27 cellular contexts compared by ENCODE assay signal in genomic region chr16:77208382-77208781, GRCh38. TPM values are rescaled to one million over a fixed set of nuclear protein-coding genes. Genes with fewer than 3 reads are reported as not detected.
"Had no signal": no experiment of that assay in that cellular context is flagged by ENCODE, and none has a peak within 500 bp of the region (broad histone marks: within the 10 kb centered on the region; RNA-seq: fewer than 3 reads in every experiment).

No MANE protein-coding gene starts in this region.

- FAIRE-seq: endometrium, islet of Langerhans, keratinocyte had no signal

- H3K27ac Mint-ChIP-seq: dendritic cell treated with granulocyte-macrophage colony-stimulating factor and Interleukin-4, amounts not matched to agents 40 ng/mL and 50 ng/mL, for 4 days; effector memory CD8-positive, alpha-beta T cell; endodermal cell; mesothelial cell of epicardium; naive B cell had no signal

- H3K27me3 Mint-ChIP-seq: effector memory CD8-positive, alpha-beta T cell; naive B cell had no signal

- H3K4me3 Mint-ChIP-seq: dendritic cell treated with granulocyte-macrophage colony-stimulating factor and Interleukin-4, amounts not matched to agents 40 ng/mL and 50 ng/mL, for 4 days; effector memory CD8-positive, alpha-beta T cell; endodermal cell; mesothelial cell of epicardium; naive B cell had no signal

- H3K27me3 ChIP-seq: colonic mucosa had no signal

- H3K27ac ChIP-seq: colonic mucosa, epithelial cell of prostate, esophagus squamous epithelium, gastrocnemius medialis, heart right ventricle, left lung, lower lobe of right lung had no signal

- H3K4me3 ChIP-seq: colonic mucosa, esophagus squamous epithelium, gastrocnemius medialis, heart right ventricle, left lung, lower lobe of right lung, mucosa of descending colon had no signal

- DNase-seq: colonic mucosa; cortex of kidney; effector CD8-positive, alpha-beta T cell; effector memory CD8-positive, alpha-beta T cell; endodermal cell; erythroblast; esophagus squamous epithelium; foreskin fibroblast; foreskin melanocyte; gastrocnemius medialis; glutamatergic neuron; head of caudate nucleus; heart right ventricle; hippocampal formation; left cardiac atrium; left lung; left ventricle myocardium superior; lower lobe of right lung; mesenchymal stem cell; mucosa of descending colon; naive B cell had no signal

- H3K4me1 ChIP-seq: colonic mucosa had no signal

- H3K36me3 Mint-ChIP-seq: naive B cell had no signal

- H3K36me3 ChIP-seq: colonic mucosa, esophagus squamous epithelium, gastrocnemius medialis, heart right ventricle, left lung, lower lobe of right lung had no signal

- H3K9me3 ChIP-seq: colonic mucosa, esophagus squamous epithelium, gastrocnemius medialis, heart right ventricle, left lung, lower lobe of right lung, mucosa of descending colon had no signal

- H3K9me3 Mint-ChIP-seq: dendritic cell treated with granulocyte-macrophage colony-stimulating factor and Interleukin-4, amounts not matched to agents 40 ng/mL and 50 ng/mL, for 4 days; effector memory CD8-positive, alpha-beta T cell; endodermal cell; naive B cell had no signal

RNA-seq across cellular contexts. Expression of gene SYCE1L, which starts 9.2 kb away (rescaled TPM):
- total RNA-seq: gastrocnemius medialis had no signal
